In the genomic region with DNA sequence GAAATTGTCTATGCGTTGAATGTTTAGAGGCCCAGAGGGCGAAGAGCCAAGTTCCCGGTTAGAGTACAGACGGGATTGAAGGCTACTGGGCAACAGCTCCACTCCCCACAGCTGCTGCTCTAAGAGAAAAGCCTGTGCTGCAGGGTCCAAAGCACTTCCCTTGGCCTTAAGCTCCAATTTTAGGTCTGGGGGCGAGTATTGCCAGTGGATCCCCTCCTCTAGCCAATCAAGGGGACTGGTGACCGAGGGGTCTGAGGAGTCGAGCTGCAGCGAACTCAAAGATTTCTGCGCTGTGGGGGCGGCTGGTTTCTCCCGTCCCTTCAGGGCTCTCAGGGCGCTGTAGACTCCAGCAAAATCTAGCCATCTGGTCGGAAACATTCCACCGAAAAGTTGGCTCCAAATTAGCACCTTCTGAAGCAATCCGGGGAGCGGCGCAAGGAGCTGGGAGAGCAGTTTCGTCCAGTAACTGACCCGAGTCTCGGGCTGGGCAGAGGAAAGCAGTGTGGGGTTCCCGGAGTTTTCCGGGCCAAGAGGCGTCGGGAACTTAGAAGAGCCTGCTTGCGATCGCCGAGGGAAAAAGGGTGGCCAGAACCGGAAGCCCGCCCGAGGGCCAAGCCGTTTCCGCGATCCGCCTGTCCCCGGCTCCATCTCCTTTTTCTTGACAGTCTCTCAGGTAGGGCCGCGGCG, we compare ENCODE assay signal across 8 cellular contexts. TPM values are rescaled to one million over a fixed set of nuclear protein-coding genes. Genes with fewer than 3 reads are reported as not detected.
DNase-seq lines count a peak whose midpoint lies in the region; ATAC-seq, FAIRE-seq and TF ChIP-seq lines count a peak whose summit lies in the region.

No MANE protein-coding gene starts in this region.

- POLR2A ChIA-PET in CD4-positive, alpha-beta memory T cell (lab: Charles Lee; ENCODE audit: partially characterized antibody), result interaction anchor here (0.8 to 2.2 kb wide), 11 partner anchors 9 to 115 kb away, joined by 3 to 21 read pairs (median 4); a partner anchor contains a TSS

- peak overlapping the region; percentile 99 to 100 (median 100) for H3K27ac Mint-ChIP-seq in CD4-positive, alpha-beta memory T cell
- H3K27ac Mint-ChIP-seq in brain, result peak overlapping the region; percentile 98 to 100 (median 99)

- peaks cover 8% of the 10 kb centered on the region for H3F3A ChIP-seq in smooth muscle cell (ENCODE audit: low read depth)

- peak overlapping the region; percentile 93 for H3K4me2 ChIP-seq in smooth muscle cell

- H3K4me1 Mint-ChIP-seq in CD4-positive, alpha-beta memory T cell, result peaks cover 12 to 28% (median 18%) of the 10 kb centered on the region in 4 donors
- peaks cover 25% of the 10 kb centered on the region for H3K4me1 Mint-ChIP-seq in brain

- no peaks in the 10 kb centered on the region for H3K27me3 ChIP-seq in CD4-positive, alpha-beta memory T cell (ENCODE audit: insufficient read depth, low read length)
- H3K27me3 ChIP-seq in iPS-20b (ENCODE audit: insufficient read depth, low read length) (no peaks in the 10 kb centered on the region), smooth muscle cell (ENCODE audit: low read depth) (no peaks in the 10 kb centered on the region)

- H3K27ac ChIP-seq in CD4-positive, alpha-beta memory T cell (ENCODE audit: low read depth, low read length), result peak overlapping the region; percentile 100
- H3K27ac ChIP-seq in iPS-20b (ENCODE audit: low read length) (peak overlapping the region; percentile 91), smooth muscle cell (ENCODE audit: low read depth) (peak overlapping the region; percentile 100)

- peak overlapping the region; percentile 98 to 99 (median 99) for H3K4me3 Mint-ChIP-seq in CD4-positive, alpha-beta memory T cell
- peak overlapping the region; percentile 89 to 100 (median 98) for H3K4me3 Mint-ChIP-seq in brain

- peak overlapping the region; percentile 67 to 99 for H3K4me3 ChIP-seq in CD4-positive, alpha-beta memory T cell (ENCODE audit: low read length in 2 of 2)
- H3K4me3 ChIP-seq in iPS-20b (ENCODE audit: low read length) (peak overlapping the region; percentile 92), smooth muscle cell (peak overlapping the region; percentile 91)

- no peaks in the 10 kb centered on the region for H3K27me3 Mint-ChIP-seq in CD4-positive, alpha-beta memory T cell
- peaks cover 28% of the 10 kb centered on the region for H3K27me3 Mint-ChIP-seq in brain

- H3K36me3 ChIP-seq in CD4-positive, alpha-beta memory T cell (ENCODE audit: insufficient read depth, low read length), result peaks cover 7% of the 10 kb centered on the region
- H3K36me3 ChIP-seq in iPS-20b (ENCODE audit: insufficient read depth, low read depth, low read length) (peaks cover 20% of the 10 kb centered on the region), smooth muscle cell (ENCODE audit: low read depth) (peaks cover 2% of the 10 kb centered on the region)

- peaks cover 0 to 2% (median 0%) of the 10 kb centered on the region in 8 donors for H3K9me3 Mint-ChIP-seq in CD4-positive, alpha-beta memory T cell
- H3K9me3 Mint-ChIP-seq in brain, result no peaks in the 10 kb centered on the region

- DNase-seq in CD4-positive, alpha-beta memory T cell, result peak; percentile 22 to 43 (median 25)
- DNase-seq in RPMI7951 (ENCODE audit: low read depth) (peak; percentile 42), smooth muscle cell (lab: John Stamatoyannopoulos, UW; ENCODE audit: unreplicated experiment) (no peak), D721Med (ENCODE audit: insufficient read length, low spot score) (no peak)

- peaks cover 18 to 53% of the 10 kb centered on the region in 2 donors for H3K36me3 Mint-ChIP-seq in CD4-positive, alpha-beta memory T cell
- peaks cover 44% of the 10 kb centered on the region for H3K36me3 Mint-ChIP-seq in brain

- H3K79me2 ChIP-seq in smooth muscle cell (ENCODE audit: low read depth), result peaks cover 56% of the 10 kb centered on the region

- H3K4me1 ChIP-seq in CD4-positive, alpha-beta memory T cell (ENCODE audit: insufficient read depth, low read length), result peaks cover 14% of the 10 kb centered on the region
- peaks cover 2% of the 10 kb centered on the region; the same call in 1 of the 2 replicates for H3K4me1 ChIP-seq in iPS-20b (ENCODE audit: insufficient read depth, low read length)
- H3K4me1 ChIP-seq in smooth muscle cell (ENCODE audit: low read depth), result peaks cover 9% of the 10 kb centered on the region

- H4K20me1 ChIP-seq in smooth muscle cell (ENCODE audit: low read depth), result peaks cover 55% of the 10 kb centered on the region

- ATAC-seq in GM18868 (IDR thresholded peaks at IDR 0.05; ENCODE audit: unreplicated experiment) (peak; percentile 24), HG03095 (IDR thresholded peaks at IDR 0.05; ENCODE audit: unreplicated experiment) (peak; percentile 20)

- FAIRE-seq in D721Med (lab: Jason Lieb, UNC), result no peak

- TF ChIP-seq CTCF in brain (conservative IDR thresholded peaks at IDR 0.05), result no peak
- no peak for TF ChIP-seq CTCF in smooth muscle cell (IDR thresholded peaks at IDR 0.05; ENCODE audit: borderline replicate concordance, insufficient read depth, poor library complexity, severe bottlenecking)
- TF ChIP-seq CTCF in D721Med (IDR thresholded peaks at IDR 0.05; ENCODE audit: insufficient read depth, missing control alignments), result no peak

- CTCF ChIA-PET in CD4-positive, alpha-beta memory T cell (lab: Charles Lee; ENCODE audit: partially characterized antibody), result interaction anchor here (1.3 to 4.9 kb wide), 4 partner anchors 13 to 96 kb away, joined by 4 to 64 read pairs (median 6); no protein-coding TSS in a partner anchor

- no peaks in the 10 kb centered on the region for H3K9me3 ChIP-seq in CD4-positive, alpha-beta memory T cell (ENCODE audit: control insufficient read depth in 1 of 2, low read length in 2 of 2)
- H3K9me3 ChIP-seq in iPS-20b (ENCODE audit: insufficient read depth, low read depth, low read length) (no peaks in the 10 kb centered on the region), smooth muscle cell (replicated peaks; ENCODE audit: low read depth) (no peaks in the 10 kb centered on the region)

- WGBS in smooth muscle cell (ENCODE audit: low lambda C conversion rate), result under 1% methylated on average over 38 of the region's 38 CpGs

- peak overlapping the region; percentile 96 for H3K9ac ChIP-seq in iPS-20b (ENCODE audit: low read depth, low read length)
- peak overlapping the region; percentile 100 for H3K9ac ChIP-seq in smooth muscle cell (ENCODE audit: low read depth)

- intact Hi-C loops in CD4-positive, alpha-beta memory T cell (cut with micrococcal nuclease), result loop anchor here (1.0 to 10.0 kb wide), 7 partner anchors 8 to 1224 kb away; a partner anchor contains a TSS

- H2AFZ ChIP-seq in smooth muscle cell (ENCODE audit: low read depth), result no peak overlapping the region

RNA-seq across cellular contexts. Expression of a gene that starts 0.7 kb away (rescaled TPM):
- 10 to 100 TPM; 78.0 to 81.1 TPM for total RNA-seq in CD4-positive, alpha-beta memory T cell
- 10 to 100 TPM; 17.9 to 20.4 TPM for polyA plus RNA-seq in CD4-positive, alpha-beta memory T cell
- 18.3 and 21.7 TPM in 2 replicates for total RNA-seq in RPMI7951 (2014; rRNA removed; shearing (Covaris generic))
- polyA plus RNA-seq in brain (ENCODE audit: insufficient read depth, low read depth, low replicate concordance) (11.4 TPM), smooth muscle cell (24.1 and 25.0 TPM in 2 replicates)
- total RNA-seq in smooth muscle cell, result 68.1 and 74.8 TPM in 2 replicates

RNA-seq across cellular contexts. Expression of a gene that starts 51.2 kb away (rescaled TPM):
- under 1 TPM; 0.52 to 0.89 TPM for total RNA-seq in CD4-positive, alpha-beta memory T cell
- under 1 TPM in 1 of 2 donors, not detected in 1; 0.15 TPM for polyA plus RNA-seq in CD4-positive, alpha-beta memory T cell
- 0.68 and 0.72 TPM in 2 replicates for total RNA-seq in RPMI7951 (2014; rRNA removed; shearing (Covaris generic))
- 27.8 TPM for polyA plus RNA-seq in brain (ENCODE audit: insufficient read depth, low read depth, low replicate concordance)
- 0.45 and 0.67 TPM in 2 replicates for total RNA-seq in smooth muscle cell
- 0.85 and 2.5 TPM in 2 replicates for polyA plus RNA-seq in smooth muscle cell

Comparison
In these comparisons a context has a peak if more than half of its experiments do, and no peak if none do; other contexts are left out.
1. DNase-seq: peak in CD4-positive, alpha-beta memory T cell (5 of 5) and RPMI7951 (single experiment); none in smooth muscle cell (single experiment) and D721Med (single experiment).
2. Peak in every context shown above with its lines, with median percentiles within 50 percentile points of each other: H3K27ac ChIP-seq and H3K4me3 ChIP-seq.